Comparison of ENCODE assay signal across 21 cellular contexts in the genomic region with DNA sequence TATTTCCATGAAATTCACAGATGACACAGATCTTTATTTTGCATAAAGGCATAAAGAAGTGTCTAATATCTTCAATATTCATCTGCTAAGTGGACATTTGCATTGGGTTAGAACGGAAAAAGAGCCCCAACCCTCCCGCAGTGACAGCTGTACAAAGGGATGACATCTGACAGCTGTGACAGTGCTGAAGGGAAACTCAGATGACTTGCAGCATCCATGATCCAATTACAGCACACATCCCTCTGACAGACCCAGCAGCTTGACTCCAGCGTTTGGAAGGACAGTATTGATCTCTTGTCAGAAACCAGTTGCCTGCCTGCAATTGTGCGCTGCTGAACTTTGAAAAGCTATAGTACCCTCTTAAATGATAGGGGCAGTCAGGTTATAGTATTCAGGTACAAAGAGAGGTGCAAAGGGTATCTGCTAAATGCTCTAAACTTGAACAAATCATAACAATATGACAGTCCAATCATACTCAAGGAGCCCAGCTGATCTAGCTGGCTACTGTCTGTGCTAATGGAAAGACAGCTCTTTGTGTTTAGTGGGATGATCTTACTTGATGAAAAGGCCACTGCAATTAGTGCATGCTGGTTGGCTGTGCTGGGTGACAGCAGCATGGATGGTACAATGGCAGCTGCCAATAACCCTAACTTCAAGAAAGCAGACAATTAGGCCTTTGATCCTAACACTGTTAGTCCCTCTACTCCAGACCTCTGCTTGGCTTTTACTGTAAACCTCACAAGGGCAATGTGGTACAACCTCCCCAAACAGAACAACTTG.
DNase-seq lines count a peak whose midpoint lies in the region; ATAC-seq, FAIRE-seq and TF ChIP-seq lines count a peak whose summit lies in the region.
"Had no signal": no experiment of that assay in that cellular context is flagged by ENCODE, and none has a peak within 500 bp of the region (broad histone marks: within the 10 kb centered on the region; RNA-seq: fewer than 3 reads in every experiment).

No MANE protein-coding gene starts in this region.

- H2AFZ ChIP-seq in HepG2 (ENCODE audit: low read length) (no peak overlapping the region), GM23248 (no peak overlapping the region)

- H3K4me2 ChIP-seq in HepG2 (ENCODE audit: low read depth, low read length) = no peak overlapping the region
- H3K4me2 ChIP-seq in GM23248 (ENCODE audit: unreplicated experiment) = no peak overlapping the region

- intact Hi-C loops in HepG2 (cut with micrococcal nuclease; ENCODE audit: unreplicated experiment) = no loop called here

- H3K4me3 Mint-ChIP-seq in progenitor cell of endocrine pancreas (ENCODE audit: low read depth) = no peak overlapping the region
- H3K4me3 Mint-ChIP-seq: activated CD4-positive, alpha-beta T cell treated with anti-CD3 and anti-CD28 coated beads, Interleukin-2, amount 10 ng/mL, durations not matched to agents 7 days and 5 days; activated naive CD8-positive, alpha-beta T cell treated with anti-CD3 and anti-CD28 coated beads, Interleukin-2, amount 50 U/mL, for 24 hours; activated T-cell treated with anti-CD3 and anti-CD28 coated beads, Interleukin-2, amount 50 U/mL, for 24 hours; natural killer cell treated with Interleukin-12 subunit alpha and Interleukin-12 subunit beta and Interleukin-15 and Interleukin-18, amount 100 ng/mL, for 72 hours had no signal

- H4K20me1 ChIP-seq in HepG2 (ENCODE audit: insufficient read depth, low read length) (no peaks in the 10 kb centered on the region), GM23248 (ENCODE audit: insufficient read depth) (no peaks in the 10 kb centered on the region)

- no peaks in the 10 kb centered on the region for H3K79me2 ChIP-seq in HepG2 (ENCODE audit: insufficient read depth, low read length)
- H3K79me2 ChIP-seq in GM23248 (ENCODE audit: insufficient read depth) = no peaks in the 10 kb centered on the region

- BruUV-seq in HepG2 (replicated peaks; lab: Mats Ljungman, UMichigan) = no TSS peak

- H3K27ac ChIP-seq in liver (ENCODE audit: low read depth in 1 of 2, low read length in 2 of 2) (no peak overlapping the region), HepG2 (ENCODE audit: extremely low read length, insufficient read depth, low read length) (no peak overlapping the region), WERI-Rb-1 (no peak overlapping the region; the same call in 1 of the 2 replicates), GM23248 (no peak overlapping the region)
- H3K27ac ChIP-seq: heart left ventricle, RWPE1 had no signal

- no peaks in the 10 kb centered on the region for H3K36me3 Mint-ChIP-seq in progenitor cell of endocrine pancreas (ENCODE audit: insufficient read depth)
- H3K36me3 Mint-ChIP-seq: natural killer cell treated with Interleukin-12 subunit alpha and Interleukin-12 subunit beta and Interleukin-15 and Interleukin-18, amount 100 ng/mL, for 72 hours had no signal

- H3K4me3 ChIP-seq in liver (ENCODE audit: low read depth in 1 of 3, low read length in 3 of 3) (no peak overlapping the region), HepG2 (replicated peaks in 1 of 3; ENCODE audit: insufficient read depth in 1 of 3, low read depth in 2 of 3, low read length in 3 of 3) (no peak overlapping the region), WERI-Rb-1 (ENCODE audit: low read depth, low read length) (no peak overlapping the region), GM23248 (no peak overlapping the region)
- H3K4me3 ChIP-seq: heart left ventricle had no signal

- no peak for TF ChIP-seq POLR2A in HepG2 (IDR thresholded peaks at IDR 0.05; ENCODE audit: insufficient read depth in 1 of 2, low read depth in 2 of 2, low read length in 2 of 2)

- POLR2A ChIA-PET in HepG2 (lab: Yijun Ruan, JAX) = no interaction called here

- no peaks in the 10 kb centered on the region for H3K4me1 Mint-ChIP-seq in progenitor cell of endocrine pancreas (ENCODE audit: low read depth)
- H3K4me1 Mint-ChIP-seq: activated CD4-positive, alpha-beta T cell treated with anti-CD3 and anti-CD28 coated beads, Interleukin-2, amount 10 ng/mL, durations not matched to agents 7 days and 5 days; activated naive CD8-positive, alpha-beta T cell treated with anti-CD3 and anti-CD28 coated beads, Interleukin-2, amount 50 U/mL, for 24 hours had no signal

- WGBS in liver = 45% methylated on average over 4 of the region's 4 CpGs
- 11% methylated on average over 4 of the region's 4 CpGs for WGBS in HepG2 (ENCODE audit: low lambda C conversion rate)
- WGBS in GM23248 (ENCODE audit: low coverage in 1 of 2, low lambda C conversion rate in 2 of 2, missing lambda C conversion rate in 2 of 2), 2 experiments = 2% methylated on average over 4 of the region's 4 CpGs

- H3K9me3 ChIP-seq in liver (ENCODE audit: control insufficient read depth in 4 of 4, low read length in 3 of 4) = no peaks in the 10 kb centered on the region
- H3K9me3 ChIP-seq in HepG2 (ENCODE audit: low read length) = no peaks in the 10 kb centered on the region
- H3K9me3 ChIP-seq in WERI-Rb-1 (ENCODE audit: severe bottlenecking) = no peaks in the 10 kb centered on the region
- H3K9me3 ChIP-seq in GM23248 (ENCODE audit: low read depth) = no peaks in the 10 kb centered on the region
- H3K9me3 ChIP-seq: heart left ventricle had no signal

- H3K27me3 ChIP-seq in liver (ENCODE audit: control insufficient read depth in 4 of 4, insufficient read depth in 4 of 4, low read length in 3 of 4) = no peaks in the 10 kb centered on the region
- no peaks in the 10 kb centered on the region for H3K27me3 ChIP-seq in HepG2 (ENCODE audit: control insufficient read depth in 1 of 2, insufficient read depth in 2 of 2, low read length in 2 of 2)
- no peaks in the 10 kb centered on the region for H3K27me3 ChIP-seq in WERI-Rb-1 (ENCODE audit: insufficient read depth, low read depth, severe bottlenecking)
- no peaks in the 10 kb centered on the region for H3K27me3 ChIP-seq in GM23248 (replicated peaks; ENCODE audit: insufficient read depth)
- H3K27me3 ChIP-seq: heart left ventricle had no signal

- H3K27me3 Mint-ChIP-seq in progenitor cell of endocrine pancreas = peaks cover 7% of the 10 kb centered on the region
- H3K27me3 Mint-ChIP-seq: activated CD4-positive, alpha-beta T cell treated with anti-CD3 and anti-CD28 coated beads, Interleukin-2, amount 10 ng/mL, durations not matched to agents 7 days and 5 days; activated naive CD8-positive, alpha-beta T cell treated with anti-CD3 and anti-CD28 coated beads, Interleukin-2, amount 50 U/mL, for 24 hours; activated T-cell treated with anti-CD3 and anti-CD28 coated beads, Interleukin-2, amount 50 U/mL, for 24 hours; natural killer cell treated with Interleukin-12 subunit alpha and Interleukin-12 subunit beta and Interleukin-15 and Interleukin-18, amount 100 ng/mL, for 72 hours had no signal

- in situ Hi-C loops in HepG2 (cut with HindIII; ENCODE audit: extremely low pct_ligation_motif_present, low pct_unique_long_range_greater_than_20kb) = no loop called here
- in situ Hi-C loops in GM23248 (cut with MboI) = no loop called here
- in situ Hi-C loops in G401 (cut with HindIII; ENCODE audit: low sequenced_read_pairs) = no loop called here

- H3K9ac ChIP-seq in liver (ENCODE audit: low read depth in 1 of 2, low read length in 2 of 2) (no peak overlapping the region), HepG2 (ENCODE audit: insufficient read depth, low read depth, low read length) (no peak overlapping the region), GM23248 (no peak overlapping the region)

- no peak overlapping the region for H3K27ac Mint-ChIP-seq in progenitor cell of endocrine pancreas
- H3K27ac Mint-ChIP-seq: activated CD4-positive, alpha-beta T cell treated with anti-CD3 and anti-CD28 coated beads, Interleukin-2, amount 10 ng/mL, durations not matched to agents 7 days and 5 days; activated naive CD8-positive, alpha-beta T cell treated with anti-CD3 and anti-CD28 coated beads, Interleukin-2, amount 50 U/mL, for 24 hours; activated T-cell treated with anti-CD3 and anti-CD28 coated beads, Interleukin-2, amount 50 U/mL, for 24 hours; natural killer cell treated with Interleukin-12 subunit alpha and Interleukin-12 subunit beta and Interleukin-15 and Interleukin-18, amount 100 ng/mL, for 72 hours had no signal

- H3K9me2 ChIP-seq in GM23248 (ENCODE audit: insufficient read depth) = no peaks in the 10 kb centered on the region

- TF ChIP-seq EP300 in HepG2 (IDR thresholded peaks at IDR 0.05; ENCODE audit: low read depth in 2 of 2, low read length in 2 of 2) = no peak
- no peak for TF ChIP-seq EP300 in HepG2 (CRISPR knock-in tag; IDR thresholded peaks at IDR 0.05; ENCODE audit: borderline replicate concordance)

- no peaks in the 10 kb centered on the region for H3K36me3 ChIP-seq in liver (ENCODE audit: control insufficient read depth in 4 of 4, insufficient read depth in 3 of 4, low read depth in 1 of 4, low read length in 3 of 4)
- no peaks in the 10 kb centered on the region for H3K36me3 ChIP-seq in HepG2 (replicated peaks in 1 of 2; ENCODE audit: control insufficient read depth in 1 of 2, insufficient read depth in 2 of 2, low read length in 2 of 2)
- H3K36me3 ChIP-seq in WERI-Rb-1 = no peaks in the 10 kb centered on the region
- no peaks in the 10 kb centered on the region for H3K36me3 ChIP-seq in GM23248 (ENCODE audit: low read depth)
- H3K36me3 ChIP-seq: heart left ventricle had no signal

- H3K4me1 ChIP-seq in liver (ENCODE audit: control insufficient read depth in 4 of 4, insufficient read depth in 4 of 4, low read length in 3 of 4) = no peaks in the 10 kb centered on the region
- no peaks in the 10 kb centered on the region for H3K4me1 ChIP-seq in HepG2 (ENCODE audit: insufficient read depth, low read length)
- no peaks in the 10 kb centered on the region for H3K4me1 ChIP-seq in GM23248 (ENCODE audit: insufficient read depth)
- H3K4me1 ChIP-seq: heart left ventricle had no signal

- DNase-seq in HepG2 (ENCODE audit: low spot score) (no peak), WERI-Rb-1 (peak; percentile 65), midbrain (lab: John Stamatoyannopoulos, UW) (peak; percentile 66), GM23248 (no peak), G401 (ENCODE audit: low spot score) (no peak), progenitor cell of endocrine pancreas (ENCODE audit: low spot score, unreplicated experiment) (no peak)
- DNase-seq: activated CD4-positive, alpha-beta T cell treated with anti-CD3 and anti-CD28 coated beads, Interleukin-2, amount 10 ng/mL, durations not matched to agents 7 days and 5 days; activated naive CD8-positive, alpha-beta T cell treated with anti-CD3 and anti-CD28 coated beads, Interleukin-2, amount 50 U/mL, for 24 hours; activated T-cell treated with anti-CD3 and anti-CD28 coated beads, Interleukin-2, amount 50 U/mL, for 24 hours; COR-L47; erythroblast; heart left ventricle; MM.1S; stimulated activated CD4-positive, alpha-beta T cell treated with anti-CD3 and anti-CD28 coated beads, Interleukin-4, amount 100 ng/mL, for 24 hours had no signal

- CTCF ChIA-PET in HepG2 (lab: Yijun Ruan, JAX; ENCODE audit: low intra/inter-chr PET ratio, low total read pairs) = no interaction called here

- no peaks in the 10 kb centered on the region for H3K9me3 Mint-ChIP-seq in progenitor cell of endocrine pancreas (ENCODE audit: low read depth)
- H3K9me3 Mint-ChIP-seq: activated CD4-positive, alpha-beta T cell treated with anti-CD3 and anti-CD28 coated beads, Interleukin-2, amount 10 ng/mL, durations not matched to agents 7 days and 5 days; activated naive CD8-positive, alpha-beta T cell treated with anti-CD3 and anti-CD28 coated beads, Interleukin-2, amount 50 U/mL, for 24 hours; activated T-cell treated with anti-CD3 and anti-CD28 coated beads, Interleukin-2, amount 50 U/mL, for 24 hours had no signal

- ATAC-seq in HepG2 (no peak), HG03139 (IDR thresholded peaks at IDR 0.05; ENCODE audit: unreplicated experiment) (no peak)
- ATAC-seq: activated naive CD8-positive, alpha-beta T cell treated with anti-CD3 and anti-CD28 coated beads, Interleukin-2, amount 50 U/mL, for 24 hours; heart left ventricle; left lobe of liver; natural killer cell treated with Interleukin-12 subunit alpha and Interleukin-12 subunit beta and Interleukin-15 and Interleukin-18, amount 100 ng/mL, for 72 hours had no signal

- no peaks in the 10 kb centered on the region for H3F3A ChIP-seq in GM23248 (ENCODE audit: insufficient read depth)

- TF ChIP-seq CTCF in liver (IDR thresholded peaks at IDR 0.05; ENCODE audit: low read depth, low read length, missing input control) = no peak
- no peak for TF ChIP-seq CTCF in HepG2 (CRISPR knock-in tag; IDR thresholded peaks at IDR 0.05)
- TF ChIP-seq CTCF in WERI-Rb-1 (IDR thresholded peaks at IDR 0.05; ENCODE audit: low read depth, low read length) = no peak
- TF ChIP-seq CTCF in progenitor cell of endocrine pancreas (IDR thresholded peaks at IDR 0.05; ENCODE audit: unreplicated experiment) = no peak

- TF ChIP-seq RAD21 in liver (IDR thresholded peaks at IDR 0.05) (no peak), HepG2 (CRISPR knock-in tag; IDR thresholded peaks at IDR 0.05) (no peak)

- FAIRE-seq in HepG2 (lab: Jason Lieb, UNC) = no peak
- FAIRE-seq: GM18507, HTR-8/SVneo had no signal

Comparison
In these comparisons a context has a peak if more than half of its experiments do, and no peak if none do; other contexts are left out.
1. DNase-seq: peak in WERI-Rb-1 (single experiment) and midbrain (single experiment); none in HepG2 (single experiment), GM23248 (single experiment), G401 (single experiment) and progenitor cell of endocrine pancreas (single experiment).